Comparison of ENCODE assay signal across 7 cellular contexts in genomic region chr12:57765698-57766463, GRCh38. TPM values are rescaled to one million over a fixed set of nuclear protein-coding genes. Genes with fewer than 3 reads are reported as not detected.
A peak's percentile ranks its signal among the peaks of the same experiment; 100 is the strongest.
DNase-seq lines count a peak whose midpoint lies in the region; ATAC-seq lines count a peak whose summit lies in the region.
"Had no signal": no experiment of that assay in that cellular context is flagged by ENCODE, and none has a peak within 500 bp of the region (broad histone marks: within the 10 kb centered on the region; RNA-seq: fewer than 3 reads in every experiment).

No MANE protein-coding gene starts in this region.

- peak overlapping the region in 1 of 2 donors; percentile 83 for H3K27ac Mint-ChIP-seq in stimulated activated naive CD8-positive, alpha-beta T cell treated with anti-CD3 and anti-CD28 coated beads, Interleukin-15, amount 100 ng/mL, for 72 hours

- H3K4me3 Mint-ChIP-seq in stimulated activated naive CD8-positive, alpha-beta T cell treated with anti-CD3 and anti-CD28 coated beads, Interleukin-15, amount 100 ng/mL, for 72 hours, result peak overlapping the region; percentile 88 to 97

- DNase-seq in NCI-H748 (lab: John Stamatoyannopoulos, UW; ENCODE audit: unreplicated experiment), result peak; percentile 35
- DNase-seq in NCI-H748 treated with DMSO at 0.1 percent for 48 hours (lab: John Stamatoyannopoulos, UW), result no peak
- peak in 1 of 2 donors; percentile 24 for DNase-seq in stimulated activated naive CD8-positive, alpha-beta T cell treated with anti-CD3 and anti-CD28 coated beads, Interleukin-15, amount 100 ng/mL, for 72 hours
- DNase-seq in GDM1 (lab: John Stamatoyannopoulos, UW), result no peak
- DNase-seq: DND-41 had no signal

- H3K9me3 Mint-ChIP-seq in stimulated activated naive CD8-positive, alpha-beta T cell treated with anti-CD3 and anti-CD28 coated beads, Interleukin-15, amount 100 ng/mL, for 72 hours, result no peaks in the 10 kb centered on the region

- peaks cover 8% of the 10 kb centered on the region for H3K27me3 Mint-ChIP-seq in stimulated activated naive CD8-positive, alpha-beta T cell treated with anti-CD3 and anti-CD28 coated beads, Interleukin-15, amount 100 ng/mL, for 72 hours

- ATAC-seq in esophagus mucosa (peak; percentile 21), HG03520 (IDR thresholded peaks at IDR 0.05; ENCODE audit: unreplicated experiment) (no peak)
- peak; percentile 44 for ATAC-seq in stimulated activated naive CD8-positive, alpha-beta T cell treated with anti-CD3 and anti-CD28 coated beads, Interleukin-15, amount 100 ng/mL, for 72 hours

- H3K4me1 Mint-ChIP-seq in stimulated activated naive CD8-positive, alpha-beta T cell treated with anti-CD3 and anti-CD28 coated beads, Interleukin-15, amount 100 ng/mL, for 72 hours, result peaks cover 69% of the 10 kb centered on the region

RNA-seq across cellular contexts. Expression of gene CYP27B1, which starts 1.0 kb away (rescaled TPM):
- total RNA-seq in esophagus mucosa, result 1.6 TPM

RNA-seq across cellular contexts. Expression of gene METTL1, which starts 6.0 kb away (rescaled TPM):
- total RNA-seq in esophagus mucosa, result 20.2 TPM

RNA-seq across cellular contexts. Expression of gene EEF1AKMT3, which starts 6.5 kb away (rescaled TPM):
- total RNA-seq in esophagus mucosa, result 3.4 TPM

RNA-seq across cellular contexts. Expression of gene MARCHF9, which starts 11.0 kb away (rescaled TPM):
- total RNA-seq in esophagus mucosa, result 5.9 TPM

RNA-seq across cellular contexts. Expression of gene CDK4, which starts 13.8 kb away (rescaled TPM):
- 62.3 TPM for total RNA-seq in esophagus mucosa
